1 cellular context compared by ENCODE assay signal in genomic region chr3:97942801-97943546, GRCh38.
TF ChIP-seq lines count a peak whose summit lies in the region.

No MANE protein-coding gene starts in this region.

TF ChIP-seq in GM23338, 12 proteins besides CTCF, POLR2A, EP300 and RAD21 (continued from another document):
- TF ChIP-seq, protein P1, sequence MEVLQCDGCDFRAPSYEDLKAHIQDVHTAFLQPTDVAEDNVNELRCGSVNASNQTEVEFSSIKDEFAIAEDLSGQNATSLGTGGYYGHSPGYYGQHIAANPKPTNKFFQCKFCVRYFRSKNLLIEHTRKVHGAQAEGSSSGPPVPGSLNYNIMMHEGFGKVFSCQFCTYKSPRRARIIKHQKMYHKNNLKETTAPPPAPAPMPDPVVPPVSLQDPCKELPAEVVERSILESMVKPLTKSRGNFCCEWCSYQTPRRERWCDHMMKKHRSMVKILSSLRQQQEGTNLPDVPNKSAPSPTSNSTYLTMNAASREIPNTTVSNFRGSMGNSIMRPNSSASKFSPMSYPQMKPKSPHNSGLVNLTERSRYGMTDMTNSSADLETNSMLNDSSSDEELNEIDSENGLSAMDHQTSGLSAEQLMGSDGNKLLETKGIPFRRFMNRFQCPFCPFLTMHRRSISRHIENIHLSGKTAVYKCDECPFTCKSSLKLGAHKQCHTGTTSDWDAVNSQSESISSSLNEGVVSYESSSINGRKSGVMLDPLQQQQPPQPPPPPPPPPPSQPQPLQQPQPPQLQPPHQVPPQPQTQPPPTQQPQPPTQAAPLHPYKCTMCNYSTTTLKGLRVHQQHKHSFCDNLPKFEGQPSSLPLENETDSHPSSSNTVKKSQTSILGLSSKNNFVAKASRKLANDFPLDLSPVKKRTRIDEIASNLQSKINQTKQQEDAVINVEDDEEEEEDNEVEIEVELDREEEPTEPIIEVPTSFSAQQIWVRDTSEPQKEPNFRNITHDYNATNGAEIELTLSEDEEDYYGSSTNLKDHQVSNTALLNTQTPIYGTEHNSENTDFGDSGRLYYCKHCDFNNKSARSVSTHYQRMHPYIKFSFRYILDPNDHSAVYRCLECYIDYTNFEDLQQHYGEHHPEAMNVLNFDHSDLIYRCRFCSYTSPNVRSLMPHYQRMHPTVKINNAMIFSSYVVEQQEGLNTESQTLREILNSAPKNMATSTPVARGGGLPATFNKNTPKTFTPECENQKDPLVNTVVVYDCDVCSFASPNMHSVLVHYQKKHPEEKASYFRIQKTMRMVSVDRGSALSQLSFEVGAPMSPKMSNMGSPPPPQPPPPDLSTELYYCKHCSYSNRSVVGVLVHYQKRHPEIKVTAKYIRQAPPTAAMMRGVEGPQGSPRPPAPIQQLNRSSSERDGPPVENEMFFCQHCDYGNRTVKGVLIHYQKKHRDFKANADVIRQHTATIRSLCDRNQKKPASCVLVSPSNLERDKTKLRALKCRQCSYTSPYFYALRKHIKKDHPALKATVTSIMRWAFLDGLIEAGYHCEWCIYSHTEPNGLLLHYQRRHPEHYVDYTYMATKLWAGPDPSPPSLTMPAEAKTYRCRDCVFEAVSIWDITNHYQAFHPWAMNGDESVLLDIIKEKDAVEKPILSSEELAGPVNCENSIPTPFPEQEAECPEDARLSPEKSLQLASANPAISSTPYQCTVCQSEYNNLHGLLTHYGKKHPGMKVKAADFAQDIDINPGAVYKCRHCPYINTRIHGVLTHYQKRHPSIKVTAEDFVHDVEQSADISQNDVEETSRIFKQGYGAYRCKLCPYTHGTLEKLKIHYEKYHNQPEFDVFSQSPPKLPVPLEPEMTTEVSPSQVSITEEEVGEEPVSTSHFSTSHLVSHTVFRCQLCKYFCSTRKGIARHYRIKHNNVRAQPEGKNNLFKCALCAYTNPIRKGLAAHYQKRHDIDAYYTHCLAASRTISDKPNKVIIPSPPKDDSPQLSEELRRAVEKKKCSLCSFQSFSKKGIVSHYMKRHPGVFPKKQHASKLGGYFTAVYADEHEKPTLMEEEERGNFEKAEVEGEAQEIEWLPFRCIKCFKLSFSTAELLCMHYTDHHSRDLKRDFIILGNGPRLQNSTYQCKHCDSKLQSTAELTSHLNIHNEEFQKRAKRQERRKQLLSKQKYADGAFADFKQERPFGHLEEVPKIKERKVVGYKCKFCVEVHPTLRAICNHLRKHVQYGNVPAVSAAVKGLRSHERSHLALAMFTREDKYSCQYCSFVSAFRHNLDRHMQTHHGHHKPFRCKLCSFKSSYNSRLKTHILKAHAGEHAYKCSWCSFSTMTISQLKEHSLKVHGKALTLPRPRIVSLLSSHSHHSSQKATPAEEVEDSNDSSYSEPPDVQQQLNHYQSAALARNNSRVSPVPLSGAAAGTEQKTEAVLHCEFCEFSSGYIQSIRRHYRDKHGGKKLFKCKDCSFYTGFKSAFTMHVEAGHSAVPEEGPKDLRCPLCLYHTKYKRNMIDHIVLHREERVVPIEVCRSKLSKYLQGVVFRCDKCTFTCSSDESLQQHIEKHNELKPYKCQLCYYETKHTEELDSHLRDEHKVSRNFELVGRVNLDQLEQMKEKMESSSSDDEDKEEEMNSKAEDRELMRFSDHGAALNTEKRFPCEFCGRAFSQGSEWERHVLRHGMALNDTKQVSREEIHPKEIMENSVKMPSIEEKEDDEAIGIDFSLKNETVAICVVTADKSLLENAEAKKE (CRISPR knock-in tag; IDR thresholded peaks at IDR 0.05) = no peak
- TF ChIP-seq ZNF331 (CRISPR knock-in tag; IDR thresholded peaks at IDR 0.05; ENCODE audit: low read depth) (no peak), STAT1 (IDR thresholded peaks at IDR 0.05; ENCODE audit: unreplicated experiment) (no peak), ZNF114 (CRISPR knock-in tag; IDR thresholded peaks at IDR 0.05) (no peak)
